In the genomic region with DNA sequence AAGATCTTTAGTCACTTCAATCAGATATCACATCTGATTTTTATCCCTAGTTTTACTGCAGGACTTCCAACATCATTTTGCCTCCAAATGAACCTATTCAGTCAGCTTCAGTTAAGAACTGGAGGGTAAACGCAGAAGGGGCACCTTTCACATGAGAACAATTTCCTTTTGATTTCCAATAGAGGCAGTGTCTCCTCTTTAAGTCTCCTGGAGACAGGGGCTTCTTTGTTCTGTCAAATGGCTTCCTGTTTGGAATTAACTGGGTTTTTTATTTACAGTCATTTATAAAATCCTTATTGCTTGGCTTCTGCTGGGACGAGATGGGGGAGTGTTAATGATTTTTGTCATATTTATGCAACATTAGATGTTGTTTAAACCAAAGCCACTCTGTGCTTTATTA, we compare ENCODE assay signal across 27 cellular contexts.
"Had no signal": no experiment of that assay in that cellular context is flagged by ENCODE, and none has a peak within 500 bp of the region (broad histone marks: within the 10 kb centered on the region; RNA-seq: fewer than 3 reads in every experiment).

No MANE protein-coding gene starts in this region.

- H3K4me3 Mint-ChIP-seq: activated naive CD4-positive, alpha-beta T cell treated with anti-CD3 and anti-CD28 coated beads for 36 hours; activated naive CD8-positive, alpha-beta T cell treated with anti-CD3 and anti-CD28 coated beads for 36 hours; nephron had no signal

- H3K36me3 ChIP-seq: adrenal gland, colonic mucosa, gastroesophageal sphincter, suprapubic skin, tibial artery, upper lobe of right lung had no signal

- H3K27ac Mint-ChIP-seq: activated naive CD4-positive, alpha-beta T cell treated with anti-CD3 and anti-CD28 coated beads for 36 hours; activated naive CD8-positive, alpha-beta T cell treated with anti-CD3 and anti-CD28 coated beads for 36 hours; nephron had no signal

- H3K9me3 Mint-ChIP-seq: activated naive CD4-positive, alpha-beta T cell treated with anti-CD3 and anti-CD28 coated beads for 36 hours; activated naive CD8-positive, alpha-beta T cell treated with anti-CD3 and anti-CD28 coated beads for 36 hours had no signal

- ATAC-seq: body of pancreas, gastroesophageal sphincter, left cardiac atrium, left ventricle myocardium superior, right cardiac atrium, upper lobe of right lung had no signal

- H3K4me3 ChIP-seq: adrenal gland, body of pancreas, colonic mucosa, gastroesophageal sphincter, suprapubic skin, tibial artery, upper lobe of right lung had no signal

- H3K36me3 Mint-ChIP-seq: activated naive CD8-positive, alpha-beta T cell treated with anti-CD3 and anti-CD28 coated beads for 36 hours had no signal

- H3K4me1 Mint-ChIP-seq: activated naive CD8-positive, alpha-beta T cell treated with anti-CD3 and anti-CD28 coated beads for 36 hours had no signal

- H3K27me3 ChIP-seq: adrenal gland, body of pancreas, colonic mucosa, gastroesophageal sphincter, suprapubic skin, tibial artery, upper lobe of right lung had no signal

- DNase-seq: activated CD4-positive, alpha-beta T cell treated with anti-CD3 and anti-CD28 coated beads for 48 hours; activated CD4-positive, alpha-beta T cell treated with anti-CD3 and anti-CD28 coated beads, Interleukin-2, amount 50 U/mL, for 48 hours; activated CD8-positive, alpha-beta memory T cell treated with anti-CD3 and anti-CD28 coated beads for 24 hours; activated effector memory CD4-positive, alpha-beta T cell treated with anti-CD3 and anti-CD28 coated beads, Interleukin-2, amount 50 U/mL, for 16 hours; activated naive CD4-positive, alpha-beta T cell treated with anti-CD3 and anti-CD28 coated beads for 36 hours; activated naive CD8-positive, alpha-beta T cell treated with anti-CD3 and anti-CD28 coated beads for 36 hours; adrenal gland; aorta; body of pancreas; cerebellar nuclear complex; colonic mucosa; effector CD8-positive, alpha-beta T cell; erythroblast; head of caudate nucleus; hippocampal formation; left cardiac atrium; left ventricle myocardium superior; nucleus accumbens; right cardiac atrium; stimulated activated CD4-positive, alpha-beta T cell treated with anti-CD3 and anti-CD28 coated beads, Interleukin-15, amount 100 ng/mL, for 24 hours; stimulated activated CD4-positive, alpha-beta T cell treated with anti-CD3 and anti-CD28 coated beads, Interleukin-2, amount 100 ng/mL, for 24 hours; stimulated activated naive CD4-positive, alpha-beta T cell; tibial artery; upper lobe of right lung had no signal
